In genomic region chr1:5992034-5992813, GRCh38 we compare ENCODE assay signal across 8 cellular contexts. TPM values are rescaled to one million over a fixed set of nuclear protein-coding genes. Genes with fewer than 3 reads are reported as not detected.
DNase-seq lines count a peak whose midpoint lies in the region; ATAC-seq and TF ChIP-seq lines count a peak whose summit lies in the region.

Gene NPHP4, minus strand, starts transcription at chr1:5992425. Its CDS starts 6,136 bp downstream, at chr1:5986289.

- H3K4me1 ChIP-seq in gastroesophageal sphincter: peaks cover 0 to 33% (median 17%) of the 10 kb centered on the region in 3 donors
- peaks cover 35 to 40% of the 10 kb centered on the region in 2 experiments for H3K4me1 ChIP-seq in neutrophil (ENCODE audit: control insufficient read depth in 1 of 2, insufficient read depth in 1 of 2, low read depth in 1 of 2, low read length in 1 of 2)

- CTCF ChIA-PET in HEK293T (lab: Yijun Ruan, JAX): interaction anchor here (0.7 to 2.0 kb wide), 3 partner anchors 10 to 12 kb away, joined by 3 to 4 read pairs (median 3); no protein-coding TSS in a partner anchor
- CTCF ChIA-PET in activated naive CD4-positive, alpha-beta T cell treated with anti-CD3 and anti-CD28 coated beads, Interleukin-2, amount 10 ng/mL, durations not matched to agents 7 days and 5 days (lab: Charles Lee): no interaction called here

- H3K36me3 ChIP-seq in SK-N-MC (ENCODE audit: insufficient read depth, low read length) (no peaks in the 10 kb centered on the region), gastroesophageal sphincter (peaks cover 0 to 10% of the 10 kb centered on the region in 2 donors), neutrophil (peaks cover 17% of the 10 kb centered on the region)

- peaks cover 20% of the 10 kb centered on the region for H3K36me3 Mint-ChIP-seq in activated naive CD4-positive, alpha-beta T cell treated with anti-CD3 and anti-CD28 coated beads, Interleukin-2, amount 10 ng/mL, durations not matched to agents 7 days and 5 days

- no peaks in the 10 kb centered on the region for H3K27me3 ChIP-seq in gastroesophageal sphincter
- no peaks in the 10 kb centered on the region for H3K27me3 ChIP-seq in neutrophil

- peak; percentile 99 for ATAC-seq in gastroesophageal sphincter

- TF ChIP-seq POLR2A in gastroesophageal sphincter (IDR thresholded peaks at IDR 0.05): peak in 1 of 2 donors; percentile 43

- H3K4me1 Mint-ChIP-seq in activated naive CD4-positive, alpha-beta T cell treated with anti-CD3 and anti-CD28 coated beads, Interleukin-2, amount 10 ng/mL, durations not matched to agents 7 days and 5 days: peaks cover 43% of the 10 kb centered on the region

- H3K27me3 Mint-ChIP-seq in activated naive CD4-positive, alpha-beta T cell treated with anti-CD3 and anti-CD28 coated beads, Interleukin-2, amount 10 ng/mL, durations not matched to agents 7 days and 5 days: no peaks in the 10 kb centered on the region

- H3K4me3 ChIP-seq in SK-N-MC (peak within 1 kb of the TSS; percentile 99), gastroesophageal sphincter (peak within 1 kb of the TSS; percentile 60 to 88), neutrophil (ENCODE audit: low read depth in 1 of 2, low read length in 1 of 2) (peak within 1 kb of the TSS; percentile 86 to 98)

- POLR2A ChIA-PET in HEK293T (lab: Yijun Ruan, JAX): interaction anchor here (0.7 to 2.3 kb wide), 5 partner anchors 10 to 42 kb away, joined by 3 to 12 read pairs (median 4); no protein-coding TSS in a partner anchor

- TF ChIP-seq CTCF in gastroesophageal sphincter (IDR thresholded peaks at IDR 0.05): peak in 1 of 4 experiments; percentile 31
- TF ChIP-seq CTCF in neutrophil (IDR thresholded peaks at IDR 0.05): peak; percentile 42

- H3K9me3 ChIP-seq in SK-N-MC (ENCODE audit: low read depth, low read length): no peaks in the 10 kb centered on the region
- no peaks in the 10 kb centered on the region for H3K9me3 ChIP-seq in gastroesophageal sphincter
- no peaks in the 10 kb centered on the region for H3K9me3 ChIP-seq in neutrophil

- no peaks in the 10 kb centered on the region for H3K9me3 Mint-ChIP-seq in activated naive CD4-positive, alpha-beta T cell treated with anti-CD3 and anti-CD28 coated beads, Interleukin-2, amount 10 ng/mL, durations not matched to agents 7 days and 5 days

- peak within 1 kb of the TSS; percentile 89 for H3K9ac ChIP-seq in SK-N-MC (ENCODE audit: insufficient read length)

- H3K4me3 Mint-ChIP-seq in activated naive CD4-positive, alpha-beta T cell treated with anti-CD3 and anti-CD28 coated beads, Interleukin-2, amount 10 ng/mL, durations not matched to agents 7 days and 5 days: peak within 1 kb of the TSS; percentile 96

- 0% methylated on average over 1 of the region's 93 CpGs for WGBS in gastroesophageal sphincter (ENCODE audit: low coverage in 1 of 2), 2 donors

- H3K27ac ChIP-seq in SK-N-MC (peak within 1 kb of the TSS; percentile 68; the same call in 1 of the 2 replicates), gastroesophageal sphincter (peak within 1 kb of the TSS; percentile 74 to 97 (median 92)), neutrophil (peak within 1 kb of the TSS; percentile 95)

- no peak for TF ChIP-seq EP300 in gastroesophageal sphincter (IDR thresholded peaks at IDR 0.05)

- DNase-seq in GM03348 (ENCODE audit: low spot score) (peak; percentile 100), HEK293T (ENCODE audit: extremely low spot score) (peak; percentile 99), MV-4-11 (lab: John Stamatoyannopoulos, UW) (peak; percentile 99), SK-N-MC (ENCODE audit: low read depth, low spot score) (peak; percentile 100), superior temporal gyrus (ENCODE audit: extremely low spot score) (peak; percentile 100)
- DNase-seq in activated naive CD4-positive, alpha-beta T cell treated with anti-CD3 and anti-CD28 coated beads, Interleukin-2, amount 10 ng/mL, durations not matched to agents 7 days and 5 days: peak; percentile 100

- H3K27ac Mint-ChIP-seq in activated naive CD4-positive, alpha-beta T cell treated with anti-CD3 and anti-CD28 coated beads, Interleukin-2, amount 10 ng/mL, durations not matched to agents 7 days and 5 days: peak within 1 kb of the TSS; percentile 98

TF ChIP-seq in HEK293T, 16 proteins besides CTCF, POLR2A, EP300 and RAD21:
- no peak; the same call in 1 of the 2 replicates for TF ChIP-seq BHLHE40 (IDR thresholded peaks at IDR 0.05; ENCODE audit: borderline replicate concordance)
- no peak for TF ChIP-seq HDGF (IDR thresholded peaks at IDR 0.05; ENCODE audit: borderline replicate concordance)
- peak; percentile 70 for TF ChIP-seq L3MBTL2 (conservative IDR thresholded peaks at IDR 0.05)
- peak; percentile 99 for TF ChIP-seq PKNOX1 (IDR thresholded peaks at IDR 0.05)
- peak; percentile 83 for TF ChIP-seq FOXM1 (IDR thresholded peaks at IDR 0.05; ENCODE audit: borderline replicate concordance)

RNA-seq across cellular contexts. Expression of gene NPHP4, which starts in this region (rescaled TPM):
- total RNA-seq in gastroesophageal sphincter: 1 to 10 TPM; 5.7 to 9.7 (median 6.2) TPM

Comparison
In these comparisons a context has a peak if more than half of its experiments do, and no peak if none do; other contexts are left out.
1. Peak in every context shown above with its lines: DNase-seq, ATAC-seq, H3K4me3 ChIP-seq and H3K27ac ChIP-seq.